16 cellular contexts compared by ENCODE assay signal in genomic region chr5:91307023-91307422, GRCh38.
DNase-seq lines count a peak whose midpoint lies in the region; ATAC-seq and TF ChIP-seq lines count a peak whose summit lies in the region.
"Had no signal": no experiment of that assay in that cellular context is flagged by ENCODE, and none has a peak within 500 bp of the region (broad histone marks: within the 10 kb centered on the region; RNA-seq: fewer than 3 reads in every experiment).

No MANE protein-coding gene starts in this region.

- intact Hi-C loops in body of pancreas (cut with DNase I): no loop called here
- intact Hi-C loops in left cardiac atrium (cut with DNase I): no loop called here
- intact Hi-C loops in sigmoid colon (cut with DNase I): no loop called here
- intact Hi-C loops in colonic mucosa (cut with DNase I): no loop called here

- WGBS in body of pancreas, 2 donors: 77 to 90% methylated on average over 4 of the region's 4 CpGs
- WGBS in sigmoid colon, 2 donors: 82 to 87% methylated on average over 4 of the region's 4 CpGs

- H3K36me3 ChIP-seq in body of pancreas (replicated peaks in 1 of 2; ENCODE audit: insufficient read depth in 1 of 2, low read depth in 2 of 2): no peaks in the 10 kb centered on the region
- H3K36me3 ChIP-seq in sigmoid colon: no peaks in the 10 kb centered on the region
- no peaks in the 10 kb centered on the region for H3K36me3 ChIP-seq in colonic mucosa
- H3K36me3 ChIP-seq: SJSA1, thoracic aorta had no signal

- H3K4me1 ChIP-seq in body of pancreas (peaks cover 21% of the 10 kb centered on the region), sigmoid colon (peaks cover 0 to 26% (median 12%) of the 10 kb centered on the region in 4 donors), colonic mucosa (no peaks in the 10 kb centered on the region)

- TF ChIP-seq CTCF in AG10803 (conservative IDR thresholded peaks at IDR 0.05; ENCODE audit: low read length): no peak
- TF ChIP-seq CTCF in body of pancreas (IDR thresholded peaks at IDR 0.05): no peak
- TF ChIP-seq CTCF in sigmoid colon (IDR thresholded peaks at IDR 0.05): no peak
- no peak for TF ChIP-seq CTCF in colonic mucosa (IDR thresholded peaks at IDR 0.05)

- TF ChIP-seq EP300 in sigmoid colon (IDR thresholded peaks at IDR 0.05): peak in 1 of 4 donors; percentile 17

- H3K9me3 ChIP-seq in body of pancreas: no peaks in the 10 kb centered on the region
- no peaks in the 10 kb centered on the region for H3K9me3 ChIP-seq in sigmoid colon
- H3K9me3 ChIP-seq in colonic mucosa: no peaks in the 10 kb centered on the region
- H3K9me3 ChIP-seq: SJSA1, thoracic aorta had no signal

- DNase-seq in AG10803 (ENCODE audit: low read depth): peak; percentile 100
- DNase-seq in body of pancreas: peak in 3 of 4 donors; percentile 19 to 40 (median 21)
- DNase-seq in left cardiac atrium: peak; percentile 60
- peak; percentile 90 for DNase-seq in sigmoid colon
- no peak for DNase-seq in colonic mucosa
- DNase-seq in NCI-H1092 (lab: John Stamatoyannopoulos, UW): no peak
- DNase-seq in activated gamma-delta T cell (lab: John Stamatoyannopoulos, UW): no peak
- no peak for DNase-seq in NCI-H1694 (lab: John Stamatoyannopoulos, UW)
- DNase-seq: activated CD4-positive, alpha-beta memory T cell treated with anti-CD3 and anti-CD28 coated beads for 36 hours; anterior cingulate cortex; glutamatergic neuron; NCI-H1048; NCI-H2227 treated with DMSO at 0.1 percent for 48 hours had no signal

- H3K27me3 ChIP-seq in body of pancreas: no peaks in the 10 kb centered on the region
- H3K27me3 ChIP-seq in sigmoid colon: no peaks in the 10 kb centered on the region
- H3K27me3 ChIP-seq in colonic mucosa: no peaks in the 10 kb centered on the region
- H3K27me3 ChIP-seq: SJSA1 had no signal

- peak; percentile 12 for ATAC-seq in body of pancreas
- peak; percentile 61 to 73 for ATAC-seq in left cardiac atrium
- ATAC-seq: activated T-helper 17 cell treated with anti-CD3 and anti-CD28 coated beads, Interleukin-2, amount 50 U/mL, for 72 hours had no signal

- TF ChIP-seq POLR2A in body of pancreas (IDR thresholded peaks at IDR 0.05): no peak
- TF ChIP-seq POLR2A in sigmoid colon (IDR thresholded peaks at IDR 0.05): no peak

- H3K27ac ChIP-seq in body of pancreas: no peak overlapping the region
- H3K27ac ChIP-seq in sigmoid colon: peak overlapping the region in 3 of 4 donors; percentile 11 to 37 (median 21)
- no peak overlapping the region for H3K27ac ChIP-seq in colonic mucosa
- H3K27ac ChIP-seq: SJSA1, thoracic aorta had no signal

- no peak overlapping the region for H3K4me3 ChIP-seq in AG10803 (ENCODE audit: low read length)
- no peak overlapping the region for H3K4me3 ChIP-seq in body of pancreas
- H3K4me3 ChIP-seq in sigmoid colon: no peak overlapping the region
- no peak overlapping the region for H3K4me3 ChIP-seq in colonic mucosa
- H3K4me3 ChIP-seq: SJSA1, thoracic aorta had no signal

- H3K9ac ChIP-seq in colonic mucosa (ENCODE audit: low read depth in 2 of 2, low read length in 2 of 2): no peak overlapping the region

Comparison
In these comparisons a context has a peak if more than half of its experiments do, and no peak if none do; other contexts are left out.
1. DNase-seq: peak in AG10803 (single experiment), body of pancreas (3 of 4), left cardiac atrium (single experiment) and sigmoid colon (single experiment); none in colonic mucosa (single experiment), NCI-H1092 (single experiment), activated gamma-delta T cell (single experiment) and NCI-H1694 (single experiment).
2. H3K27ac ChIP-seq: peak in sigmoid colon (3 of 4); none in body of pancreas (0 of 4) and colonic mucosa (single experiment).